8 cellular contexts compared by ENCODE assay signal in the genomic region with DNA sequence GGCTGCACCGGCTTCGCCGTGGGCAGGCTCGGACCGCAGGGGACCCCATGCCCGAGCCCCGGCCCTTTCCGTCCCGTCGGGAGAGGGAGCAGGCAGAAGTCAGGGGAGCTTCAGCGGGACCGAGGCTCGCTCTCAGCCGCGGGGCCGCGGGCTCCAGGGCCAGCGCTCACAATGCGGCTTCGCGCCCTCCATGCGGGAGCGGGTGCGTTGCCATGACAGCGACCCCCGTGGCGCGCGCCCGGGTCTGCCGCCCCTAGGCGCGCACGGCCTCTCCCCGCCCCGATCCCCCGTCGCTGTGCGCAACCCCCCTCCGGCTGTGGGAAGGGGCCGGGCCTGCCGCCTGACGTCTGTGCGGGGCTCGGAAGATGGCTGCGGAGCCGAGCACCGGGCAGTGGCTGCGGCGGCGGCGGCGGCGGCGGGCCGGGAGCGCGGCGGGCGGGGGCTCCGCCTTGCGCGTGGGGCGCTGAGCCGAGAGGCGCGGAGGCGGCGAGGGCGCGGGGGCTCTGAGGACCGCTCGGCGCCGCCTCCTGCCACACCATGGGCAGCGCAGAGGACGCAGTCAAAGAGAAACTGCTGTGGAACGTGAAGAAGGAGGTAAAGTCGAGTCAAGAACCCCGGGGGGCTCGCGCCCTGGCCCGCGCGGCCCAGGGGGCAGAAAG. TPM values are rescaled to one million over a fixed set of nuclear protein-coding genes. Genes with fewer than 3 reads are reported as not detected.
DNase-seq lines count a peak whose midpoint lies in the region; ATAC-seq and TF ChIP-seq lines count a peak whose summit lies in the region.

Gene SGSM2, plus strand, starts transcription at position 350 of the 659 bp plus-strand sequence. Its CDS starts 188 bp downstream, at position 538.

- ATAC-seq in GM19397 (IDR thresholded peaks at IDR 0.05; ENCODE audit: unreplicated experiment) (peak; percentile 45), GM21529 (IDR thresholded peaks at IDR 0.05; ENCODE audit: unreplicated experiment) (no peak)

- H3K27me3 Mint-ChIP-seq in chondrocyte (ENCODE audit: low read depth) = no peaks in the 10 kb centered on the region

- H3K4me3 Mint-ChIP-seq in chondrocyte (ENCODE audit: unreplicated experiment) = peak within 1 kb of the TSS; percentile 91

- DNase-seq in BE2C = peak; percentile 77
- peak; percentile 2 for DNase-seq in NCI-H2107 treated with DMSO at 0.1 percent for 48 hours (lab: John Stamatoyannopoulos, UW; ENCODE audit: unreplicated experiment)
- DNase-seq in activated CD4-positive, alpha-beta T cell treated with anti-CD3 and anti-CD28 coated beads for 4 hours = peak; percentile 59 to 61
- no peak for DNase-seq in chondrocyte (ENCODE audit: low spot score)
- DNase-seq in stimulated activated CD4-positive, alpha-beta T cell treated with anti-CD3 and anti-CD28 coated beads, Interleukin-1b, Interleukin-23, amount 100 ng/mL, for 1 hour (ENCODE audit: low read depth in 2 of 2) = peak; percentile 23 to 39

- peaks cover 10% of the 10 kb centered on the region for H3K36me3 Mint-ChIP-seq in chondrocyte (ENCODE audit: low read depth)

- H3K9me3 ChIP-seq in BE2C = no peaks in the 10 kb centered on the region

- TF ChIP-seq CTCF in BE2C (IDR thresholded peaks at IDR 0.05; ENCODE audit: low read depth, low read length) (no peak), chondrocyte (IDR thresholded peaks at IDR 0.05) (no peak)

- no peaks in the 10 kb centered on the region for H3K4me1 ChIP-seq in BE2C

- H3K4me1 Mint-ChIP-seq in chondrocyte (ENCODE audit: low read depth) = peaks cover 27% of the 10 kb centered on the region

- peaks cover 28% of the 10 kb centered on the region for H3K36me3 ChIP-seq in BE2C

- H3K27ac ChIP-seq in layer of hippocampus (ENCODE audit: low read depth, low read length) = peak within 1 kb of the TSS; percentile 77

- peak within 1 kb of the TSS; percentile 96 for H3K27ac Mint-ChIP-seq in chondrocyte (ENCODE audit: unreplicated experiment)

- H3K4me3 ChIP-seq in BE2C (ENCODE audit: low read depth, low read length) = peak within 1 kb of the TSS; percentile 91

- H3K9me3 Mint-ChIP-seq in chondrocyte (ENCODE audit: low read depth) = no peaks in the 10 kb centered on the region

- H3K27me3 ChIP-seq in BE2C (no peaks in the 10 kb centered on the region), layer of hippocampus (ENCODE audit: control insufficient read depth, insufficient read depth, low read length) (no peaks in the 10 kb centered on the region)

RNA-seq across cellular contexts. Expression of gene SGSM2, which starts in this region (rescaled TPM):
- polyA plus RNA-seq in BE2C (2012; ENCODE audit: insufficient read depth, insufficient read length, low read depth) = 53.6 TPM
- total RNA-seq in chondrocyte = 43.2 to 52.6 TPM (median 43.2 TPM) in 3 replicates
